10 cellular contexts compared by ENCODE assay signal in the genomic region with DNA sequence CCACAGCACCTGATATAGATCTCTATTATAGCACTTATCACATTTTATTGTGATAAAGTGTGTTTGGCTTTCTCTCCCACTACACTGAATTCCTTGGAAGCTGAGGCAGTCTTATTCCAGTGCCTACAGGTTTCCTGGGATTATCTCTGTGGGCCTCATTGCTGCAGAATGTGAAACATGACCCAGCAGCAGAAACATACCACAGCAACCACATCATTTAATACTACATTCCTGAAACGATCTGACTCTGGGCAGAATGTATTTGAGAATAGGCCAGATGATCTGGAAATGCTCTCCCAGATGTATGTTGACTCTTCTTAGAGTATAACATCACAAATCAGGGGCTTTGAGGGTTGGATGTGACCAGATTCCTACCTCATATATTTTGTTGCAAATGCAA.
DNase-seq lines count a peak whose midpoint lies in the region; TF ChIP-seq lines count a peak whose summit lies in the region.
"Had no signal": no experiment of that assay in that cellular context is flagged by ENCODE, and none has a peak within 500 bp of the region (broad histone marks: within the 10 kb centered on the region; RNA-seq: fewer than 3 reads in every experiment).

No MANE protein-coding gene starts in this region.

- H3K27ac Mint-ChIP-seq in activated naive CD4-positive, alpha-beta T cell treated with anti-CD3 and anti-CD28 coated beads, Interleukin-2, amount 10 ng/mL, durations not matched to agents 7 days and 5 days: no peak overlapping the region
- H3K27ac Mint-ChIP-seq: B cell had no signal

- no peaks in the 10 kb centered on the region for H3K27me3 Mint-ChIP-seq in activated naive CD4-positive, alpha-beta T cell treated with anti-CD3 and anti-CD28 coated beads, Interleukin-2, amount 10 ng/mL, durations not matched to agents 7 days and 5 days

- no peak for TF ChIP-seq POLR2A in thyroid gland (IDR thresholded peaks at IDR 0.05)

- 29 to 68% methylated on average over 1 of the region's 1 CpG for WGBS in thyroid gland, 2 donors

- DNase-seq in A673 (ENCODE audit: low spot score): peak; percentile 40
- DNase-seq in HS-5 (ENCODE audit: low read depth): peak; percentile 83
- DNase-seq in brain microvascular endothelial cell: peak; percentile 91
- peak; percentile 41 for DNase-seq in left kidney (ENCODE audit: low read depth, low spot score)
- DNase-seq in NOMO-1 (lab: John Stamatoyannopoulos, UW; ENCODE audit: unreplicated experiment in 2 of 2): no peak
- DNase-seq in thyroid gland: no peak
- DNase-seq in activated naive CD4-positive, alpha-beta T cell treated with anti-CD3 and anti-CD28 coated beads, Interleukin-2, amount 10 ng/mL, durations not matched to agents 7 days and 5 days: no peak
- DNase-seq in activated effector memory CD4-positive, alpha-beta T cell treated with anti-CD3 and anti-CD28 coated beads, Interleukin-2, amount 50 U/mL, for 16 hours: no peak

- no peaks in the 10 kb centered on the region for H3K36me3 Mint-ChIP-seq in activated naive CD4-positive, alpha-beta T cell treated with anti-CD3 and anti-CD28 coated beads, Interleukin-2, amount 10 ng/mL, durations not matched to agents 7 days and 5 days

- H3K27ac ChIP-seq in A673 (ENCODE audit: low read depth, low read length, poor library complexity, severe bottlenecking): no peak overlapping the region
- peak overlapping the region; percentile 12 for H3K27ac ChIP-seq in brain microvascular endothelial cell
- no peak overlapping the region for H3K27ac ChIP-seq in thyroid gland
- H3K27ac ChIP-seq: gastroesophageal sphincter had no signal

- no TSS peak for BruUV-seq in A673 (replicated peaks; lab: Mats Ljungman, UMichigan)

- H3K4me1 ChIP-seq in A673 (ENCODE audit: insufficient read depth, low read length, poor library complexity, severe bottlenecking): no peaks in the 10 kb centered on the region
- no peaks in the 10 kb centered on the region for H3K4me1 ChIP-seq in thyroid gland
- H3K4me1 ChIP-seq: gastroesophageal sphincter had no signal

- H3K9me3 ChIP-seq in A673 (ENCODE audit: low read depth, low read length, poor library complexity, severe bottlenecking) (no peaks in the 10 kb centered on the region), thyroid gland (no peaks in the 10 kb centered on the region)
- H3K9me3 ChIP-seq: gastroesophageal sphincter had no signal

- H3K4me3 ChIP-seq in A673 (ENCODE audit: low read depth, low read length, poor library complexity, severe bottlenecking) (no peak overlapping the region), brain microvascular endothelial cell (ENCODE audit: low read depth, low read length) (no peak overlapping the region), thyroid gland (replicated peaks in 1 of 3) (no peak overlapping the region)
- H3K4me3 ChIP-seq: gastroesophageal sphincter had no signal

- H3K27me3 ChIP-seq in A673 (replicated peaks; ENCODE audit: insufficient read depth, low read depth, low read length, poor library complexity) (no peaks in the 10 kb centered on the region), brain microvascular endothelial cell (replicated peaks) (no peaks in the 10 kb centered on the region), thyroid gland (no peaks in the 10 kb centered on the region)
- H3K27me3 ChIP-seq: gastroesophageal sphincter had no signal

- POLR2A ChIA-PET in A673 (lab: Charles Lee; ENCODE audit: low non-redundant PET): no interaction called here

- intact Hi-C loops in A673 (cut with micrococcal nuclease; ENCODE audit: unreplicated experiment): no loop called here
- intact Hi-C loops in thyroid gland (cut with DNase I): no loop called here

- CTCF ChIA-PET in A673 (lab: Charles Lee): no interaction called here
- CTCF ChIA-PET in activated naive CD4-positive, alpha-beta T cell treated with anti-CD3 and anti-CD28 coated beads, Interleukin-2, amount 10 ng/mL, durations not matched to agents 7 days and 5 days (lab: Charles Lee): no interaction called here

- in situ Hi-C loops in brain microvascular endothelial cell (cut with HindIII; ENCODE audit: low pct_ligation_motif_present, low sequenced_read_pairs): no loop called here

- H3K36me3 ChIP-seq in A673 (ENCODE audit: insufficient read depth, low read length, poor library complexity, severe bottlenecking) (no peaks in the 10 kb centered on the region), brain microvascular endothelial cell (replicated peaks) (no peaks in the 10 kb centered on the region), thyroid gland (no peaks in the 10 kb centered on the region)
- H3K36me3 ChIP-seq: gastroesophageal sphincter had no signal

- no peaks in the 10 kb centered on the region for H3K4me1 Mint-ChIP-seq in activated naive CD4-positive, alpha-beta T cell treated with anti-CD3 and anti-CD28 coated beads, Interleukin-2, amount 10 ng/mL, durations not matched to agents 7 days and 5 days
- H3K4me1 Mint-ChIP-seq: B cell had no signal

- H3K9me3 Mint-ChIP-seq in activated naive CD4-positive, alpha-beta T cell treated with anti-CD3 and anti-CD28 coated beads, Interleukin-2, amount 10 ng/mL, durations not matched to agents 7 days and 5 days: no peaks in the 10 kb centered on the region

- no peak overlapping the region for H3K4me3 Mint-ChIP-seq in activated naive CD4-positive, alpha-beta T cell treated with anti-CD3 and anti-CD28 coated beads, Interleukin-2, amount 10 ng/mL, durations not matched to agents 7 days and 5 days
- H3K4me3 Mint-ChIP-seq: B cell had no signal

- no peak for TF ChIP-seq CTCF in A673 (conservative IDR thresholded peaks at IDR 0.05; ENCODE audit: low read depth, low read length)
- no peak for TF ChIP-seq CTCF in brain microvascular endothelial cell (IDR thresholded peaks at IDR 0.05; ENCODE audit: low read depth, low read length, missing control alignments)
- TF ChIP-seq CTCF in thyroid gland (IDR thresholded peaks at IDR 0.05): no peak

Comparison
In these comparisons a context has a peak if more than half of its experiments do, and no peak if none do; other contexts are left out.
1. DNase-seq: peak in A673 (single experiment), HS-5 (single experiment), brain microvascular endothelial cell (single experiment) and left kidney (single experiment); none in NOMO-1 (0 of 2), thyroid gland (0 of 2), activated naive CD4-positive, alpha-beta T cell treated with anti-CD3 and anti-CD28 coated beads, Interleukin-2, amount 10 ng/mL, durations not matched to agents 7 days and 5 days (single experiment) and activated effector memory CD4-positive, alpha-beta T cell treated with anti-CD3 and anti-CD28 coated beads, Interleukin-2, amount 50 U/mL, for 16 hours (single experiment).